26 cellular contexts compared by ENCODE assay signal in the genomic region with DNA sequence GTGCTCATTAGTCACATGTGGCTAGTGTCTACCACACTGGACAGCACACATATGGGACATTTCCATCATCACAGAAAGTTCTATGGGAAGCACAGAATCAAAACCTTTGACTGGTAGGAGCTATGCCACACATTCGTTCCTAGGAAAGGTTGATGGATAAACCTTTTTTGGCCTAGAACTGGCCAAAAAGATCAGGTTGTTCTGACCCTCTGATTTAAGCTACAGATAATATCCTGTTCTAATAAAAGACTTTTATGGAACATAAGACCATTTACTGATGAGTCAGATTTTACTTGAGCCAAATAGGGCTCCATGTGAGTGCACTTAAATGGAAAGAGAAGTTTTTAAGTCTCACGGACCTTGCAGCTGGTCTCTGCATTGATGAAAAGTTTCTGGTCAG.
A peak's percentile ranks its signal among the peaks of the same experiment; 100 is the strongest.
DNase-seq lines count a peak whose midpoint lies in the region; ATAC-seq, FAIRE-seq and TF ChIP-seq lines count a peak whose summit lies in the region.
"Had no signal": no experiment of that assay in that cellular context is flagged by ENCODE, and none has a peak within 500 bp of the region (broad histone marks: within the 10 kb centered on the region; RNA-seq: fewer than 3 reads in every experiment).

No MANE protein-coding gene starts in this region.

- no peak overlapping the region for H3K27ac Mint-ChIP-seq in stimulated activated memory B cell treated with anti-CD40 and anti-IgM and Interleukin-4, amounts not matched to agents 10 μg/mL and 1 μg/mL and 100 μg/mL, for 72 hours
- H3K27ac Mint-ChIP-seq: CD14-positive monocyte; CD4-positive, alpha-beta memory T cell; CD4-positive, CD25-positive, alpha-beta regulatory T cell; CD8-positive, alpha-beta memory T cell had no signal

- 19% methylated on average over 2 of the region's 2 CpGs for WGBS in prostate gland
- 61 to 68% methylated on average over 2 of the region's 2 CpGs for WGBS in lower leg skin, 2 donors

- peak overlapping the region; percentile 61 to 66 for H3K27ac ChIP-seq in prostate gland
- H3K27ac ChIP-seq: BLaER1 had no signal

- H3K4me3 Mint-ChIP-seq in stimulated activated memory B cell treated with anti-CD40 and anti-IgM and Interleukin-4, amounts not matched to agents 10 μg/mL and 1 μg/mL and 100 μg/mL, for 72 hours: no peak overlapping the region
- H3K4me3 Mint-ChIP-seq: CD14-positive monocyte; CD4-positive, alpha-beta memory T cell; CD4-positive, CD25-positive, alpha-beta regulatory T cell; CD8-positive, alpha-beta memory T cell had no signal

- peak; percentile 62 for FAIRE-seq in endometrium (lab: Jason Lieb, UNC)
- FAIRE-seq: A204.1, GM12878, GM12892, GM18507 had no signal

- H3K27me3 Mint-ChIP-seq in stimulated activated memory B cell treated with anti-CD40 and anti-IgM and Interleukin-4, amounts not matched to agents 10 μg/mL and 1 μg/mL and 100 μg/mL, for 72 hours: peaks cover 11% of the 10 kb centered on the region
- H3K27me3 Mint-ChIP-seq: CD4-positive, alpha-beta memory T cell; CD4-positive, CD25-positive, alpha-beta regulatory T cell; CD8-positive, alpha-beta memory T cell had no signal

- H3K4me3 ChIP-seq in prostate gland (no peak overlapping the region), lower leg skin (ENCODE audit: low read depth, poor library complexity, severe bottlenecking) (no peak overlapping the region)
- H3K4me3 ChIP-seq: BLaER1, GM12878 had no signal

- intact Hi-C loops in prostate gland (cut with DNase I) (loop anchor here (5.0 kb wide), 1 partner anchor 142 kb away; the partner anchor contains the start of gene SLC15A4), lower leg skin (cut with DNase I; ENCODE audit: low total_unique reads) (no loop called here)

- TF ChIP-seq CTCF in prostate gland (IDR thresholded peaks at IDR 0.05): no peak
- TF ChIP-seq CTCF in lower leg skin (IDR thresholded peaks at IDR 0.05): no peak

- H3K36me3 ChIP-seq in prostate gland: no peaks in the 10 kb centered on the region
- H3K36me3 ChIP-seq: BE2C, BLaER1 had no signal

- H3K36me3 Mint-ChIP-seq in stimulated activated memory B cell treated with anti-CD40 and anti-IgM and Interleukin-4, amounts not matched to agents 10 μg/mL and 1 μg/mL and 100 μg/mL, for 72 hours: no peaks in the 10 kb centered on the region
- H3K36me3 Mint-ChIP-seq: CD14-positive monocyte; CD4-positive, alpha-beta memory T cell; CD4-positive, CD25-positive, alpha-beta regulatory T cell had no signal

- H3K4me1 Mint-ChIP-seq in stimulated activated memory B cell treated with anti-CD40 and anti-IgM and Interleukin-4, amounts not matched to agents 10 μg/mL and 1 μg/mL and 100 μg/mL, for 72 hours: no peaks in the 10 kb centered on the region
- H3K4me1 Mint-ChIP-seq: CD14-positive monocyte; CD4-positive, alpha-beta memory T cell; CD4-positive, CD25-positive, alpha-beta regulatory T cell; CD8-positive, alpha-beta memory T cell had no signal

- no peaks in the 10 kb centered on the region for H3K9me3 ChIP-seq in prostate gland
- H3K9me3 ChIP-seq: BE2C, BLaER1 had no signal

- DNase-seq in prostate gland (ENCODE audit: low spot score) (no peak), lower leg skin (ENCODE audit: low spot score in 2 of 2) (no peak)
- no peak for DNase-seq in stimulated activated CD4-positive, alpha-beta T cell treated with anti-CD3 and anti-CD28 coated beads, Interleukin-4, amount 100 ng/mL, for 1 hour
- DNase-seq: 8988T; ACHN; BE2C; C1 segment of cervical spinal cord; CD4-positive, alpha-beta memory T cell; CD4-positive, CD25-positive, alpha-beta regulatory T cell; CD8-positive, alpha-beta memory T cell; COR-L47; DMS 273 treated with DMSO at 0.1 percent for 48 hours; DMS153; DMS53; DMS79; DND-41; EL; GDM1 had no signal

- no peak for ATAC-seq in stimulated activated memory B cell treated with anti-CD40 and anti-IgM and Interleukin-4, amounts not matched to agents 10 μg/mL and 1 μg/mL and 100 μg/mL, for 72 hours
- ATAC-seq: GM12878 had no signal

- no peaks in the 10 kb centered on the region for H3K9me3 Mint-ChIP-seq in stimulated activated memory B cell treated with anti-CD40 and anti-IgM and Interleukin-4, amounts not matched to agents 10 μg/mL and 1 μg/mL and 100 μg/mL, for 72 hours

- no peaks in the 10 kb centered on the region for H3K27me3 ChIP-seq in prostate gland (replicated peaks; ENCODE audit: insufficient read depth)
- H3K27me3 ChIP-seq: BE2C, BLaER1 had no signal

- H3K4me1 ChIP-seq in prostate gland (replicated peaks): no peaks in the 10 kb centered on the region
- H3K4me1 ChIP-seq: BE2C, BLaER1 had no signal

- no peak for TF ChIP-seq POLR2A in prostate gland (IDR thresholded peaks at IDR 0.05)
- no peak for TF ChIP-seq POLR2A in lower leg skin (IDR thresholded peaks at IDR 0.05)
